ENCODE assay signal across 1 cellular context in the genomic region with DNA sequence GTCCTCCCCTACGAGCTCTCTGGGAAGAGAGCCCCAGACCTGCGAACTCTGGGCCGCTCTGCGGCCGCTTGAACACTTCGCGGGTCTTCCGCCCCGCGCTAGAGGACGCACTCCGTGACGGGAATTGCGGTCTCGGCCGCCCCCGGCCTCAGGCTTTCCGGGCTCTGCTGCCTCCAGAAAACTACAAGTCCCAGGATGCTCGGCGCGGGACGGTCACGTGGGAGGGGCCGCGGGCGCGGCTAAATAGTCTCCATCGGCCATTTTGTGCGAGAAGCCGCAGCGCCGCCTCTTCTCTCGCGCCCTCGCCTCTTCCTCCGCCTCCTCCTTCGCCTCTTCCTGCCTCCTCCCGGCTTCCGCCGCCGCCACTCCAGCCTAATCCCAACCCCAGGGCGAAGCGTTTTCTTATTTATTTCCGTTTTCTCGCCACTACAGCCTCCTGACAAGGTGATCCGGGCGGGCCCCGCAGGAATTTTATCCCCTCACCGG.
TF ChIP-seq lines count a peak whose summit lies in the region.

A gene (plus strand): TSS at position 269 of the 486 bp plus-strand sequence. CDS start 235 bp downstream, outside the sequence.

TF ChIP-seq in WTC11, 78 proteins besides CTCF, POLR2A, EP300 and RAD21 (continued from another document and continues in another):
- TF ChIP-seq, protein P1, sequence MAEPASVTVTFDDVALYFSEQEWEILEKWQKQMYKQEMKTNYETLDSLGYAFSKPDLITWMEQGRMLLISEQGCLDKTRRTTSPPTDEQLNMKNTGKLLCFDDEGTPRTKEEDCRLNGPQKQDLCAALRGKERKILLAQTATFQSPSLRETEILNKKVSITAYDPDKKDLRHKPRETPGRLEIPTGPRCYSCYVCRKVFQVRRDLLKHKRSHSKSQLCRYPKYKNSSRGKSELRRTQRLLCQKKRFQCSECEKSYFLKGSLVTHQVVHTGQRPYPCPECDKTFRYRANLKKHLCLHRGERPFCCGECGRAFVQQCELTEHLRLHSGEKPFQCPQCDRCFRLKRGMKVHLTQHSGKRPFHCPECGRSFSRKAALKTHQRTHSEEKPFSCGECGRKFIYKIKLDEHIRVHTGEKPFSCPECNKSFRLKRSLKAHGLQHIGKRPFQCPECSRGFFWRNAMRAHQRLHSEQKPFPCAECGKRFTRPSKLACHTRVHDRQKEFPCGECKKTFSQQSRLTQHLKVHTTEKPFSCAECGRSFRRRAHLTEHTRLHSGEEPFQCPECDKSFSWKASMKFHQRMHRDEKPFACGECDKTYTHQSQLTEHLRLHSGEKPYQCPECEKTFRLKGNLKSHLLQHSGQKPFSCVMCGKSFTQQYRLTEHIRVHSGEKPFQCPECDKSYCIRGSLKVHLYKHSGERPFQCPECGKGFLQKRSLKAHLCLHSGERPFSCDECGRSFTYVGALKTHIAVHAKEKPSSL (CRISPR knock-in tag; conservative IDR thresholded peaks at IDR 0.05), result no peak
- TF ChIP-seq HMGA2 (CRISPR knock-in tag; IDR thresholded peaks at IDR 0.05) (0 out of 2 replicates have a peak, but pooled peaks have one; percentile 24), ZNF416 (CRISPR knock-in tag; IDR thresholded peaks at IDR 0.05) (no peak), GTF2I (CRISPR knock-in tag; conservative IDR thresholded peaks at IDR 0.05) (no peak), FOXP1 (CRISPR knock-in tag; IDR thresholded peaks at IDR 0.05; ENCODE audit: borderline replicate concordance) (no peak; the same call in 1 of the 2 replicates), ETV6 (CRISPR knock-in tag; IDR thresholded peaks at IDR 0.05) (no peak), RORB (CRISPR knock-in tag; IDR thresholded peaks at IDR 0.05) (no peak), FOXK1 (CRISPR knock-in tag; IDR thresholded peaks at IDR 0.05) (0 out of 2 replicates have a peak, but pooled peaks have one; percentile 19), CBFB (CRISPR knock-in tag; IDR thresholded peaks at IDR 0.05; ENCODE audit: low read depth) (no peak), ZNF396 (CRISPR knock-in tag; IDR thresholded peaks at IDR 0.05; ENCODE audit: borderline replicate concordance) (no peak), NFE2L1 (CRISPR knock-in tag; IDR thresholded peaks at IDR 0.05) (no peak), ZNF121 (CRISPR knock-in tag; IDR thresholded peaks at IDR 0.05) (no peak), CREM (CRISPR knock-in tag; IDR thresholded peaks at IDR 0.05) (no peak; the same call in 1 of the 2 replicates), TP53 (CRISPR knock-in tag; IDR thresholded peaks at IDR 0.05) (no peak), ZNF317 (CRISPR knock-in tag; IDR thresholded peaks at IDR 0.05; ENCODE audit: borderline replicate concordance, low read depth) (no peak), SMAD3 (CRISPR knock-in tag; IDR thresholded peaks at IDR 0.05; ENCODE audit: borderline replicate concordance) (no peak), FOXJ3 (CRISPR knock-in tag; IDR thresholded peaks at IDR 0.05; ENCODE audit: borderline replicate concordance) (no peak), ZNF263 (CRISPR knock-in tag; IDR thresholded peaks at IDR 0.05; ENCODE audit: low read depth) (no peak), NR3C1 (CRISPR knock-in tag; conservative IDR thresholded peaks at IDR 0.05; ENCODE audit: low read depth) (no peak), ELF4 (CRISPR knock-in tag; IDR thresholded peaks at IDR 0.05; ENCODE audit: low read depth) (no peak), NFATC4 (CRISPR knock-in tag; IDR thresholded peaks at IDR 0.05) (no peak), TEAD4 (CRISPR knock-in tag; IDR thresholded peaks at IDR 0.05) (0 out of 2 replicates have a peak, but pooled peaks have one; percentile 62)
- TF ChIP-seq, protein P2, sequence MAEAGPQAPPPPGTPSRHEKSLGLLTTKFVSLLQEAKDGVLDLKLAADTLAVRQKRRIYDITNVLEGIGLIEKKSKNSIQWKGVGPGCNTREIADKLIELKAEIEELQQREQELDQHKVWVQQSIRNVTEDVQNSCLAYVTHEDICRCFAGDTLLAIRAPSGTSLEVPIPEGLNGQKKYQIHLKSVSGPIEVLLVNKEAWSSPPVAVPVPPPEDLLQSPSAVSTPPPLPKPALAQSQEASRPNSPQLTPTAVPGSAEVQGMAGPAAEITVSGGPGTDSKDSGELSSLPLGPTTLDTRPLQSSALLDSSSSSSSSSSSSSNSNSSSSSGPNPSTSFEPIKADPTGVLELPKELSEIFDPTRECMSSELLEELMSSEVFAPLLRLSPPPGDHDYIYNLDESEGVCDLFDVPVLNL (CRISPR knock-in tag; IDR thresholded peaks at IDR 0.05; ENCODE audit: borderline replicate concordance, low read depth), result no peak
- TF ChIP-seq, protein P3, sequence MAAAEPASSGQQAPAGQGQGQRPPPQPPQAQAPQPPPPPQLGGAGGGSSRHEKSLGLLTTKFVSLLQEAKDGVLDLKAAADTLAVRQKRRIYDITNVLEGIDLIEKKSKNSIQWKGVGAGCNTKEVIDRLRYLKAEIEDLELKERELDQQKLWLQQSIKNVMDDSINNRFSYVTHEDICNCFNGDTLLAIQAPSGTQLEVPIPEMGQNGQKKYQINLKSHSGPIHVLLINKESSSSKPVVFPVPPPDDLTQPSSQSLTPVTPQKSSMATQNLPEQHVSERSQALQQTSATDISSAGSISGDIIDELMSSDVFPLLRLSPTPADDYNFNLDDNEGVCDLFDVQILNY (CRISPR knock-in tag; IDR thresholded peaks at IDR 0.05), result peak; percentile 75; the same call in 1 of the 2 replicates
- TF ChIP-seq, protein P4, sequence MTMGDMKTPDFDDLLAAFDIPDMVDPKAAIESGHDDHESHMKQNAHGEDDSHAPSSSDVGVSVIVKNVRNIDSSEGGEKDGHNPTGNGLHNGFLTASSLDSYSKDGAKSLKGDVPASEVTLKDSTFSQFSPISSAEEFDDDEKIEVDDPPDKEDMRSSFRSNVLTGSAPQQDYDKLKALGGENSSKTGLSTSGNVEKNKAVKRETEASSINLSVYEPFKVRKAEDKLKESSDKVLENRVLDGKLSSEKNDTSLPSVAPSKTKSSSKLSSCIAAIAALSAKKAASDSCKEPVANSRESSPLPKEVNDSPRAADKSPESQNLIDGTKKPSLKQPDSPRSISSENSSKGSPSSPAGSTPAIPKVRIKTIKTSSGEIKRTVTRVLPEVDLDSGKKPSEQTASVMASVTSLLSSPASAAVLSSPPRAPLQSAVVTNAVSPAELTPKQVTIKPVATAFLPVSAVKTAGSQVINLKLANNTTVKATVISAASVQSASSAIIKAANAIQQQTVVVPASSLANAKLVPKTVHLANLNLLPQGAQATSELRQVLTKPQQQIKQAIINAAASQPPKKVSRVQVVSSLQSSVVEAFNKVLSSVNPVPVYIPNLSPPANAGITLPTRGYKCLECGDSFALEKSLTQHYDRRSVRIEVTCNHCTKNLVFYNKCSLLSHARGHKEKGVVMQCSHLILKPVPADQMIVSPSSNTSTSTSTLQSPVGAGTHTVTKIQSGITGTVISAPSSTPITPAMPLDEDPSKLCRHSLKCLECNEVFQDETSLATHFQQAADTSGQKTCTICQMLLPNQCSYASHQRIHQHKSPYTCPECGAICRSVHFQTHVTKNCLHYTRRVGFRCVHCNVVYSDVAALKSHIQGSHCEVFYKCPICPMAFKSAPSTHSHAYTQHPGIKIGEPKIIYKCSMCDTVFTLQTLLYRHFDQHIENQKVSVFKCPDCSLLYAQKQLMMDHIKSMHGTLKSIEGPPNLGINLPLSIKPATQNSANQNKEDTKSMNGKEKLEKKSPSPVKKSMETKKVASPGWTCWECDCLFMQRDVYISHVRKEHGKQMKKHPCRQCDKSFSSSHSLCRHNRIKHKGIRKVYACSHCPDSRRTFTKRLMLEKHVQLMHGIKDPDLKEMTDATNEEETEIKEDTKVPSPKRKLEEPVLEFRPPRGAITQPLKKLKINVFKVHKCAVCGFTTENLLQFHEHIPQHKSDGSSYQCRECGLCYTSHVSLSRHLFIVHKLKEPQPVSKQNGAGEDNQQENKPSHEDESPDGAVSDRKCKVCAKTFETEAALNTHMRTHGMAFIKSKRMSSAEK (CRISPR knock-in tag; IDR thresholded peaks at IDR 0.05; ENCODE audit: borderline replicate concordance), result no peak
- TF ChIP-seq, protein P5, sequence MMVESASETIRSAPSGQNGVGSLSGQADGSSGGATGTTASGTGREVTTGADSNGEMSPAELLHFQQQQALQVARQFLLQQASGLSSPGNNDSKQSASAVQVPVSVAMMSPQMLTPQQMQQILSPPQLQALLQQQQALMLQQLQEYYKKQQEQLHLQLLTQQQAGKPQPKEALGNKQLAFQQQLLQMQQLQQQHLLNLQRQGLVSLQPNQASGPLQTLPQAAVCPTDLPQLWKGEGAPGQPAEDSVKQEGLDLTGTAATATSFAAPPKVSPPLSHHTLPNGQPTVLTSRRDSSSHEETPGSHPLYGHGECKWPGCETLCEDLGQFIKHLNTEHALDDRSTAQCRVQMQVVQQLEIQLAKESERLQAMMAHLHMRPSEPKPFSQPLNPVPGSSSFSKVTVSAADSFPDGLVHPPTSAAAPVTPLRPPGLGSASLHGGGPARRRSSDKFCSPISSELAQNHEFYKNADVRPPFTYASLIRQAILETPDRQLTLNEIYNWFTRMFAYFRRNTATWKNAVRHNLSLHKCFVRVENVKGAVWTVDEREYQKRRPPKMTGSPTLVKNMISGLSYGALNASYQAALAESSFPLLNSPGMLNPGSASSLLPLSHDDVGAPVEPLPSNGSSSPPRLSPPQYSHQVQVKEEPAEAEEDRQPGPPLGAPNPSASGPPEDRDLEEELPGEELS (CRISPR knock-in tag; IDR thresholded peaks at IDR 0.05), result no peak; the same call in 1 of the 2 replicates
- TF ChIP-seq, protein P6, sequence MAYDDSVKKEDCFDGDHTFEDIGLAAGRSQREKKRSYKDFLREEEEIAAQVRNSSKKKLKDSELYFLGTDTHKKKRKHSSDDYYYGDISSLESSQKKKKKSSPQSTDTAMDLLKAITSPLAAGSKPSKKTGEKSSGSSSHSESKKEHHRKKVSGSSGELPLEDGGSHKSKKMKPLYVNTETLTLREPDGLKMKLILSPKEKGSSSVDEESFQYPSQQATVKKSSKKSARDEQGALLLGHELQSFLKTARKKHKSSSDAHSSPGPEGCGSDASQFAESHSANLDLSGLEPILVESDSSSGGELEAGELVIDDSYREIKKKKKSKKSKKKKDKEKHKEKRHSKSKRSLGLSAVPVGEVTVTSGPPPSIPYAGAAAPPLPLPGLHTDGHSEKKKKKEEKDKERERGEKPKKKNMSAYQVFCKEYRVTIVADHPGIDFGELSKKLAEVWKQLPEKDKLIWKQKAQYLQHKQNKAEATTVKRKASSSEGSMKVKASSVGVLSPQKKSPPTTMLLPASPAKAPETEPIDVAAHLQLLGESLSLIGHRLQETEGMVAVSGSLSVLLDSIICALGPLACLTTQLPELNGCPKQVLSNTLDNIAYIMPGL (CRISPR knock-in tag; IDR thresholded peaks at IDR 0.05), result no peak; the same call in 1 of the 2 replicates
- TF ChIP-seq, protein P7, sequence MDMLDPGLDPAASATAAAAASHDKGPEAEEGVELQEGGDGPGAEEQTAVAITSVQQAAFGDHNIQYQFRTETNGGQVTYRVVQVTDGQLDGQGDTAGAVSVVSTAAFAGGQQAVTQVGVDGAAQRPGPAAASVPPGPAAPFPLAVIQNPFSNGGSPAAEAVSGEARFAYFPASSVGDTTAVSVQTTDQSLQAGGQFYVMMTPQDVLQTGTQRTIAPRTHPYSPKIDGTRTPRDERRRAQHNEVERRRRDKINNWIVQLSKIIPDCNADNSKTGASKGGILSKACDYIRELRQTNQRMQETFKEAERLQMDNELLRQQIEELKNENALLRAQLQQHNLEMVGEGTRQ (CRISPR knock-in tag; IDR thresholded peaks at IDR 0.05), result peak; percentile 98
- TF ChIP-seq, protein P8, sequence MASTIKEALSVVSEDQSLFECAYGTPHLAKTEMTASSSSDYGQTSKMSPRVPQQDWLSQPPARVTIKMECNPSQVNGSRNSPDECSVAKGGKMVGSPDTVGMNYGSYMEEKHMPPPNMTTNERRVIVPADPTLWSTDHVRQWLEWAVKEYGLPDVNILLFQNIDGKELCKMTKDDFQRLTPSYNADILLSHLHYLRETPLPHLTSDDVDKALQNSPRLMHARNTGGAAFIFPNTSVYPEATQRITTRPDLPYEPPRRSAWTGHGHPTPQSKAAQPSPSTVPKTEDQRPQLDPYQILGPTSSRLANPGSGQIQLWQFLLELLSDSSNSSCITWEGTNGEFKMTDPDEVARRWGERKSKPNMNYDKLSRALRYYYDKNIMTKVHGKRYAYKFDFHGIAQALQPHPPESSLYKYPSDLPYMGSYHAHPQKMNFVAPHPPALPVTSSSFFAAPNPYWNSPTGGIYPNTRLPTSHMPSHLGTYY (CRISPR knock-in tag; IDR thresholded peaks at IDR 0.05), result no peak
- TF ChIP-seq, protein P9, sequence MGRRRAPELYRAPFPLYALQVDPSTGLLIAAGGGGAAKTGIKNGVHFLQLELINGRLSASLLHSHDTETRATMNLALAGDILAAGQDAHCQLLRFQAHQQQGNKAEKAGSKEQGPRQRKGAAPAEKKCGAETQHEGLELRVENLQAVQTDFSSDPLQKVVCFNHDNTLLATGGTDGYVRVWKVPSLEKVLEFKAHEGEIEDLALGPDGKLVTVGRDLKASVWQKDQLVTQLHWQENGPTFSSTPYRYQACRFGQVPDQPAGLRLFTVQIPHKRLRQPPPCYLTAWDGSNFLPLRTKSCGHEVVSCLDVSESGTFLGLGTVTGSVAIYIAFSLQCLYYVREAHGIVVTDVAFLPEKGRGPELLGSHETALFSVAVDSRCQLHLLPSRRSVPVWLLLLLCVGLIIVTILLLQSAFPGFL (CRISPR knock-in tag; IDR thresholded peaks at IDR 0.05; ENCODE audit: borderline replicate concordance), result no peak
- TF ChIP-seq, protein P10, sequence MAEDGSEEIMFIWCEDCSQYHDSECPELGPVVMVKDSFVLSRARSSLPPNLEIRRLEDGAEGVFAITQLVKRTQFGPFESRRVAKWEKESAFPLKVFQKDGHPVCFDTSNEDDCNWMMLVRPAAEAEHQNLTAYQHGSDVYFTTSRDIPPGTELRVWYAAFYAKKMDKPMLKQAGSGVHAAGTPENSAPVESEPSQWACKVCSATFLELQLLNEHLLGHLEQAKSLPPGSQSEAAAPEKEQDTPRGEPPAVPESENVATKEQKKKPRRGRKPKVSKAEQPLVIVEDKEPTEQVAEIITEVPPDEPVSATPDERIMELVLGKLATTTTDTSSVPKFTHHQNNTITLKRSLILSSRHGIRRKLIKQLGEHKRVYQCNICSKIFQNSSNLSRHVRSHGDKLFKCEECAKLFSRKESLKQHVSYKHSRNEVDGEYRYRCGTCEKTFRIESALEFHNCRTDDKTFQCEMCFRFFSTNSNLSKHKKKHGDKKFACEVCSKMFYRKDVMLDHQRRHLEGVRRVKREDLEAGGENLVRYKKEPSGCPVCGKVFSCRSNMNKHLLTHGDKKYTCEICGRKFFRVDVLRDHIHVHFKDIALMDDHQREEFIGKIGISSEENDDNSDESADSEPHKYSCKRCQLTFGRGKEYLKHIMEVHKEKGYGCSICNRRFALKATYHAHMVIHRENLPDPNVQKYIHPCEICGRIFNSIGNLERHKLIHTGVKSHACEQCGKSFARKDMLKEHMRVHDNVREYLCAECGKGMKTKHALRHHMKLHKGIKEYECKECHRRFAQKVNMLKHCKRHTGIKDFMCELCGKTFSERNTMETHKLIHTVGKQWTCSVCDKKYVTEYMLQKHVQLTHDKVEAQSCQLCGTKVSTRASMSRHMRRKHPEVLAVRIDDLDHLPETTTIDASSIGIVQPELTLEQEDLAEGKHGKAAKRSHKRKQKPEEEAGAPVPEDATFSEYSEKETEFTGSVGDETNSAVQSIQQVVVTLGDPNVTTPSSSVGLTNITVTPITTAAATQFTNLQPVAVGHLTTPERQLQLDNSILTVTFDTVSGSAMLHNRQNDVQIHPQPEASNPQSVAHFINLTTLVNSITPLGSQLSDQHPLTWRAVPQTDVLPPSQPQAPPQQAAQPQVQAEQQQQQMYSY (CRISPR knock-in tag; IDR thresholded peaks at IDR 0.05), result no peak
- TF ChIP-seq, protein P11, sequence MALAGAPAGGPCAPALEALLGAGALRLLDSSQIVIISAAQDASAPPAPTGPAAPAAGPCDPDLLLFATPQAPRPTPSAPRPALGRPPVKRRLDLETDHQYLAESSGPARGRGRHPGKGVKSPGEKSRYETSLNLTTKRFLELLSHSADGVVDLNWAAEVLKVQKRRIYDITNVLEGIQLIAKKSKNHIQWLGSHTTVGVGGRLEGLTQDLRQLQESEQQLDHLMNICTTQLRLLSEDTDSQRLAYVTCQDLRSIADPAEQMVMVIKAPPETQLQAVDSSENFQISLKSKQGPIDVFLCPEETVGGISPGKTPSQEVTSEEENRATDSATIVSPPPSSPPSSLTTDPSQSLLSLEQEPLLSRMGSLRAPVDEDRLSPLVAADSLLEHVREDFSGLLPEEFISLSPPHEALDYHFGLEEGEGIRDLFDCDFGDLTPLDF (CRISPR knock-in tag; IDR thresholded peaks at IDR 0.05), result no peak
